ENCODE assay signal across 16 cellular contexts in genomic region chr2:10269291-10269690, GRCh38. TPM values are rescaled to one million over a fixed set of nuclear protein-coding genes. Genes with fewer than 3 reads are reported as not detected.
DNase-seq lines count a peak whose midpoint lies in the region; ATAC-seq and TF ChIP-seq lines count a peak whose summit lies in the region.
"Had no signal": no experiment of that assay in that cellular context is flagged by ENCODE, and none has a peak within 500 bp of the region (broad histone marks: within the 10 kb centered on the region; RNA-seq: fewer than 3 reads in every experiment).

No MANE protein-coding gene starts in this region.

- no peak for TF ChIP-seq EP300 in upper lobe of left lung (IDR thresholded peaks at IDR 0.05)

- H3K9me3 Mint-ChIP-seq in activated naive CD4-positive, alpha-beta T cell treated with anti-CD3 and anti-CD28 coated beads, Interleukin-2, amount 10 ng/mL, durations not matched to agents 7 days and 5 days = no peaks in the 10 kb centered on the region
- no peaks in the 10 kb centered on the region for H3K9me3 Mint-ChIP-seq in glutamatergic neuron (ENCODE audit: unreplicated experiment)
- H3K9me3 Mint-ChIP-seq: GM23338 had no signal

- no peak for TF ChIP-seq POLR2A in upper lobe of left lung (IDR thresholded peaks at IDR 0.05)

- no peaks in the 10 kb centered on the region for H3K79me2 ChIP-seq in osteoblast (ENCODE audit: insufficient read depth, low read length)

- ATAC-seq in upper lobe of left lung (ENCODE audit: low FRiP score in 2 of 2) = no peak
- ATAC-seq: GM23338, PC-3 had no signal

- peaks cover 32% of the 10 kb centered on the region for H3K27me3 Mint-ChIP-seq in activated naive CD4-positive, alpha-beta T cell treated with anti-CD3 and anti-CD28 coated beads, Interleukin-2, amount 10 ng/mL, durations not matched to agents 7 days and 5 days
- peaks cover 13% of the 10 kb centered on the region for H3K27me3 Mint-ChIP-seq in glutamatergic neuron (ENCODE audit: unreplicated experiment)

- no peak overlapping the region for H3K4me2 ChIP-seq in osteoblast (ENCODE audit: insufficient read depth, low read length)
- H3K4me2 ChIP-seq: A549, GM23338 had no signal

- peaks cover 22% of the 10 kb centered on the region for H3K4me1 ChIP-seq in osteoblast (ENCODE audit: insufficient read depth, low read length)
- H3K4me1 ChIP-seq in upper lobe of left lung = peaks cover 7 to 24% (median 16%) of the 10 kb centered on the region in 4 donors

- H2AFZ ChIP-seq in osteoblast (ENCODE audit: low read length) = no peak overlapping the region
- H2AFZ ChIP-seq: GM23338 had no signal

- H3K36me3 Mint-ChIP-seq in activated naive CD4-positive, alpha-beta T cell treated with anti-CD3 and anti-CD28 coated beads, Interleukin-2, amount 10 ng/mL, durations not matched to agents 7 days and 5 days = no peaks in the 10 kb centered on the region
- no peaks in the 10 kb centered on the region for H3K36me3 Mint-ChIP-seq in glutamatergic neuron (ENCODE audit: unreplicated experiment)

- CTCF ChIA-PET in activated naive CD4-positive, alpha-beta T cell treated with anti-CD3 and anti-CD28 coated beads, Interleukin-2, amount 10 ng/mL, durations not matched to agents 7 days and 5 days (lab: Charles Lee) = interaction anchor here (0.6 to 3.8 kb wide), 6 partner anchors 32 to 166 kb away, joined by 3 to 38 read pairs (median 6); no protein-coding TSS in a partner anchor

- TF ChIP-seq CTCF in glutamatergic neuron (IDR thresholded peaks at IDR 0.05; ENCODE audit: partially characterized antibody, unreplicated experiment) (no peak), osteoblast (IDR thresholded peaks at IDR 0.05; ENCODE audit: extremely low read depth, low read depth, low read length) (no peak), upper lobe of left lung (IDR thresholded peaks at IDR 0.05) (no peak)

- no peaks in the 10 kb centered on the region for H3K36me3 ChIP-seq in osteoblast (ENCODE audit: insufficient read depth, low read length)
- no peaks in the 10 kb centered on the region for H3K36me3 ChIP-seq in upper lobe of left lung
- H3K36me3 ChIP-seq: MG63 had no signal

- no peak overlapping the region for H3K4me3 Mint-ChIP-seq in activated naive CD4-positive, alpha-beta T cell treated with anti-CD3 and anti-CD28 coated beads, Interleukin-2, amount 10 ng/mL, durations not matched to agents 7 days and 5 days
- no peak overlapping the region for H3K4me3 Mint-ChIP-seq in glutamatergic neuron (ENCODE audit: unreplicated experiment)
- H3K4me3 Mint-ChIP-seq: GM23338 had no signal

- DNase-seq in activated naive CD4-positive, alpha-beta T cell treated with anti-CD3 and anti-CD28 coated beads, Interleukin-2, amount 10 ng/mL, durations not matched to agents 7 days and 5 days = peak; percentile 14
- DNase-seq in activated naive CD4-positive, alpha-beta T cell treated with Interleukin-2 at 50 U/mL for 16 hours = no peak
- DNase-seq in glutamatergic neuron = peak; percentile 3
- DNase-seq in osteoblast (ENCODE audit: insufficient read length, low spot score, missing footprints) = peak; percentile 71
- peak in 1 of 2 donors; percentile 19 for DNase-seq in upper lobe of left lung
- no peak for DNase-seq in NCI-H128 (lab: John Stamatoyannopoulos, UW; ENCODE audit: unreplicated experiment)
- DNase-seq in NOMO-1 treated with DMSO at 0.1 percent for 48 hours (lab: John Stamatoyannopoulos, UW; ENCODE audit: unreplicated experiment) = no peak
- DNase-seq in GM03348 (ENCODE audit: low spot score) = no peak
- DNase-seq: MG63, NCI-H1092 treated with DMSO at 0.1 percent for 48 hours, NCI-H1694 treated with DMSO at 0.1 percent for 48 hours, NCI-H69, PC-3 had no signal

- no peak overlapping the region for H3K27ac ChIP-seq in osteoblast (ENCODE audit: low read depth, low read length)
- peak overlapping the region; percentile 66 to 80 (median 74) for H3K27ac ChIP-seq in upper lobe of left lung

- no peaks in the 10 kb centered on the region for H3K9me3 ChIP-seq in osteoblast (ENCODE audit: low read depth, low read length)
- H3K9me3 ChIP-seq in upper lobe of left lung = no peaks in the 10 kb centered on the region
- H3K9me3 ChIP-seq: A549, MG63 had no signal

- H4K20me1 ChIP-seq in osteoblast (ENCODE audit: insufficient read depth, low read length) = no peaks in the 10 kb centered on the region

- H3K27me3 ChIP-seq in osteoblast (ENCODE audit: insufficient read depth, low read length) (no peaks in the 10 kb centered on the region), upper lobe of left lung (no peaks in the 10 kb centered on the region)
- H3K27me3 ChIP-seq: MG63 had no signal

- WGBS in upper lobe of left lung, 2 donors = 86 to 88% methylated on average over 8 of the region's 8 CpGs

- H3K4me1 Mint-ChIP-seq in activated naive CD4-positive, alpha-beta T cell treated with anti-CD3 and anti-CD28 coated beads, Interleukin-2, amount 10 ng/mL, durations not matched to agents 7 days and 5 days = peaks cover 7% of the 10 kb centered on the region
- no peaks in the 10 kb centered on the region for H3K4me1 Mint-ChIP-seq in glutamatergic neuron (ENCODE audit: low read depth, unreplicated experiment)

- H3K27ac Mint-ChIP-seq in activated naive CD4-positive, alpha-beta T cell treated with anti-CD3 and anti-CD28 coated beads, Interleukin-2, amount 10 ng/mL, durations not matched to agents 7 days and 5 days = no peak overlapping the region
- no peak overlapping the region for H3K27ac Mint-ChIP-seq in glutamatergic neuron (ENCODE audit: unreplicated experiment)
- H3K27ac Mint-ChIP-seq: GM23338 had no signal

- no peak overlapping the region for H3K4me3 ChIP-seq in osteoblast (ENCODE audit: insufficient read depth, low read length)
- no peak overlapping the region for H3K4me3 ChIP-seq in upper lobe of left lung
- H3K4me3 ChIP-seq: A549, GM12878, GM23338, MG63 had no signal

RNA-seq across cellular contexts. Expression of gene HPCAL1, which starts 33.4 kb away (rescaled TPM):
- total RNA-seq in glutamatergic neuron (ENCODE audit: unreplicated experiment) = 13.1 TPM
- total RNA-seq in osteoblast = 47.1 and 57.2 TPM in 2 replicates
- 100 to 1,000 TPM; 131 to 481 (median 261) TPM for total RNA-seq in upper lobe of left lung

Comparison
In these comparisons a context has a peak if more than half of its experiments do, and no peak if none do; other contexts are left out.
1. DNase-seq: peak in activated naive CD4-positive, alpha-beta T cell treated with anti-CD3 and anti-CD28 coated beads, Interleukin-2, amount 10 ng/mL, durations not matched to agents 7 days and 5 days (single experiment), glutamatergic neuron (single experiment) and osteoblast (single experiment); none in activated naive CD4-positive, alpha-beta T cell treated with Interleukin-2 at 50 U/mL for 16 hours (single experiment), NCI-H128 (single experiment), NOMO-1 treated with DMSO at 0.1 percent for 48 hours (single experiment) and GM03348 (single experiment).